ENCODE assay signal across 11 cellular contexts in the genomic region with DNA sequence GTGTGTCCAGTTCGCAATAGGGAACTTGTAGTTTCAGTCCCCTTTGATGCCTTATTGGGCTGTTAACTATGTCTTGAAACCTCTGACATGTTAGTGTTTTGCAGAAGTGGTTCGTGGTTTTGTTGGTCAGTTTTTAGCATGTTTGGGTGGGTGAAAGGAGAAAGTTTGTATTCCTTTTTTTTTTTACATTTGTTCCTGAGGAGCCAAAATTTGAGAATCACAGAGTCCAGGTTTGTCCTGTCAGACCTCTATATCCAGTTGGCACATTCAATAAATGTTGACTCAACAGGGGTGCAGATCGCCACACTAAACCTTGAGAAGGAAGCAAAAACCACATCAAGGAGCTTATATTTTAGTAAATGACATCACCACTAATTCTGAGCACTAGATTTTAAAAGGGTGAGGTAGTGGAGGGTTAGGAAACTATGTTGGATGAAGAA. TPM values are rescaled to one million over a fixed set of nuclear protein-coding genes. Genes with fewer than 3 reads are reported as not detected.
DNase-seq lines count a peak whose midpoint lies in the region; ATAC-seq and TF ChIP-seq lines count a peak whose summit lies in the region.
"Had no signal": no experiment of that assay in that cellular context is flagged by ENCODE, and none has a peak within 500 bp of the region (broad histone marks: within the 10 kb centered on the region; RNA-seq: fewer than 3 reads in every experiment).

No MANE protein-coding gene starts in this region.

- H3K9me3 Mint-ChIP-seq in activated CD4-positive, alpha-beta T cell treated with anti-CD3 and anti-CD28 coated beads, Interleukin-2, amount 10 ng/mL, durations not matched to agents 24 days and 14 days = no peaks in the 10 kb centered on the region
- no peaks in the 10 kb centered on the region for H3K9me3 Mint-ChIP-seq in T-helper 2 cell treated with Interferon-gamma antibody and Interleukin-4, amounts not matched to agents 5 μg/mL and 100 μg/mL, for 36 hours
- no peaks in the 10 kb centered on the region for H3K9me3 Mint-ChIP-seq in stimulated activated naive B cell treated with anti-CD40 and anti-IgM and Interleukin-4, amounts not matched to agents 10 μg/mL and 1 μg/mL and 100 μg/mL, for 72 hours

- H3K27ac ChIP-seq in brain microvascular endothelial cell = no peak overlapping the region
- H3K27ac ChIP-seq: right lobe of liver had no signal

- no peak overlapping the region for H3K27ac Mint-ChIP-seq in activated CD4-positive, alpha-beta T cell treated with anti-CD3 and anti-CD28 coated beads, Interleukin-2, amount 10 ng/mL, durations not matched to agents 24 days and 14 days
- peak overlapping the region; percentile 52 for H3K27ac Mint-ChIP-seq in T-helper 2 cell treated with Interferon-gamma antibody and Interleukin-4, amounts not matched to agents 5 μg/mL and 100 μg/mL, for 36 hours
- no peak overlapping the region for H3K27ac Mint-ChIP-seq in stimulated activated naive B cell treated with anti-CD40 and anti-IgM and Interleukin-4, amounts not matched to agents 10 μg/mL and 1 μg/mL and 100 μg/mL, for 72 hours

- peaks cover 22% of the 10 kb centered on the region for H3K36me3 Mint-ChIP-seq in activated CD4-positive, alpha-beta T cell treated with anti-CD3 and anti-CD28 coated beads, Interleukin-2, amount 10 ng/mL, durations not matched to agents 24 days and 14 days (ENCODE audit: low read depth)
- peaks cover 8% of the 10 kb centered on the region for H3K36me3 Mint-ChIP-seq in T-helper 2 cell treated with Interferon-gamma antibody and Interleukin-4, amounts not matched to agents 5 μg/mL and 100 μg/mL, for 36 hours (ENCODE audit: low read depth)
- H3K36me3 Mint-ChIP-seq in stimulated activated naive B cell treated with anti-CD40 and anti-IgM and Interleukin-4, amounts not matched to agents 10 μg/mL and 1 μg/mL and 100 μg/mL, for 72 hours = peaks cover 0 to 3% of the 10 kb centered on the region in 2 donors

- H3K36me3 ChIP-seq in brain microvascular endothelial cell (replicated peaks) = no peaks in the 10 kb centered on the region
- H3K36me3 ChIP-seq: right lobe of liver had no signal

- no peaks in the 10 kb centered on the region for H3K27me3 ChIP-seq in brain microvascular endothelial cell (replicated peaks)
- H3K27me3 ChIP-seq: right lobe of liver had no signal

- H3K4me1 Mint-ChIP-seq in activated CD4-positive, alpha-beta T cell treated with anti-CD3 and anti-CD28 coated beads, Interleukin-2, amount 10 ng/mL, durations not matched to agents 24 days and 14 days = peaks cover 17% of the 10 kb centered on the region
- H3K4me1 Mint-ChIP-seq in T-helper 2 cell treated with Interferon-gamma antibody and Interleukin-4, amounts not matched to agents 5 μg/mL and 100 μg/mL, for 36 hours (ENCODE audit: low read depth) = peaks cover 13% of the 10 kb centered on the region
- H3K4me1 Mint-ChIP-seq in stimulated activated naive B cell treated with anti-CD40 and anti-IgM and Interleukin-4, amounts not matched to agents 10 μg/mL and 1 μg/mL and 100 μg/mL, for 72 hours = peaks cover 5 to 11% of the 10 kb centered on the region in 2 donors

- H3K4me3 ChIP-seq in brain microvascular endothelial cell (ENCODE audit: low read depth, low read length) = no peak overlapping the region
- H3K4me3 ChIP-seq: right lobe of liver had no signal

- H3K4me3 Mint-ChIP-seq in activated CD4-positive, alpha-beta T cell treated with anti-CD3 and anti-CD28 coated beads, Interleukin-2, amount 10 ng/mL, durations not matched to agents 24 days and 14 days = peak overlapping the region; percentile 14
- H3K4me3 Mint-ChIP-seq in T-helper 2 cell treated with Interferon-gamma antibody and Interleukin-4, amounts not matched to agents 5 μg/mL and 100 μg/mL, for 36 hours = no peak overlapping the region
- H3K4me3 Mint-ChIP-seq in stimulated activated naive B cell treated with anti-CD40 and anti-IgM and Interleukin-4, amounts not matched to agents 10 μg/mL and 1 μg/mL and 100 μg/mL, for 72 hours = no peak overlapping the region

- ATAC-seq in HG03159 (IDR thresholded peaks at IDR 0.05; ENCODE audit: unreplicated experiment) = peak; percentile 57
- ATAC-seq in stimulated activated naive B cell treated with anti-CD40 and anti-IgM and Interleukin-4, amounts not matched to agents 10 μg/mL and 1 μg/mL and 100 μg/mL, for 72 hours (replicated peaks) = peak; percentile 84 to 85
- ATAC-seq: right lobe of liver had no signal

- H3K27me3 Mint-ChIP-seq in activated CD4-positive, alpha-beta T cell treated with anti-CD3 and anti-CD28 coated beads, Interleukin-2, amount 10 ng/mL, durations not matched to agents 24 days and 14 days = no peaks in the 10 kb centered on the region
- H3K27me3 Mint-ChIP-seq in T-helper 2 cell treated with Interferon-gamma antibody and Interleukin-4, amounts not matched to agents 5 μg/mL and 100 μg/mL, for 36 hours (ENCODE audit: low read depth) = no peaks in the 10 kb centered on the region
- H3K27me3 Mint-ChIP-seq in stimulated activated naive B cell treated with anti-CD40 and anti-IgM and Interleukin-4, amounts not matched to agents 10 μg/mL and 1 μg/mL and 100 μg/mL, for 72 hours = no peaks in the 10 kb centered on the region

- TF ChIP-seq CTCF in brain microvascular endothelial cell (IDR thresholded peaks at IDR 0.05; ENCODE audit: low read depth, low read length, missing control alignments) = no peak

- DNase-seq in activated CD4-positive, alpha-beta T cell treated with anti-CD3 and anti-CD28 coated beads, Interleukin-2, amount 10 ng/mL, durations not matched to agents 24 days and 14 days = no peak
- DNase-seq in activated CD4-positive, alpha-beta T cell treated with anti-CD3 and anti-CD28 coated beads, Interleukin-2, amount 50 U/mL, for 48 hours = no peak
- DNase-seq in T-helper 2 cell treated with Interferon-gamma antibody and Interleukin-4, amounts not matched to agents 5 μg/mL and 100 μg/mL, for 36 hours (ENCODE audit: low spot score) = no peak
- DNase-seq in stimulated activated naive B cell treated with anti-CD40 and anti-IgM and Interleukin-4, amounts not matched to agents 10 μg/mL and 1 μg/mL and 100 μg/mL, for 72 hours = no peak
- DNase-seq in brain microvascular endothelial cell (no peak), Ammon's horn (ENCODE audit: low spot score) (no peak), COLO829 (ENCODE audit: low spot score) (no peak)
- DNase-seq: right lobe of liver had no signal

- in situ Hi-C loops in brain microvascular endothelial cell (cut with HindIII; ENCODE audit: low pct_ligation_motif_present, low sequenced_read_pairs) = no loop called here

- intact Hi-C loops in activated CD4-positive, alpha-beta T cell treated with anti-CD3 and anti-CD28 coated beads, Interleukin-2, amount 10 ng/mL, durations not matched to agents 24 days and 14 days (cut with micrococcal nuclease) = no loop called here

RNA-seq across cellular contexts. Expression of gene DLG3, which starts 26.2 kb away (rescaled TPM):
- total RNA-seq in activated CD4-positive, alpha-beta T cell treated with anti-CD3 and anti-CD28 coated beads, Interleukin-2, amount 10 ng/mL, durations not matched to agents 24 days and 14 days = 31.9 and 41.1 TPM in 2 replicates

RNA-seq across cellular contexts. Expression of gene GDPD2, which starts 47.8 kb away (rescaled TPM):
- total RNA-seq in activated CD4-positive, alpha-beta T cell treated with anti-CD3 and anti-CD28 coated beads, Interleukin-2, amount 10 ng/mL, durations not matched to agents 24 days and 14 days = 0.12 and 0.19 TPM in 2 replicates
- total RNA-seq: LHCN-M2, lung microvascular endothelial cell, right lobe of liver had no signal
